ENCODE assay signal across 8 cellular contexts in genomic region chr11:108122166-108122628, GRCh38. TPM values are rescaled to one million over a fixed set of nuclear protein-coding genes. Genes with fewer than 3 reads are reported as not detected.
A peak's percentile ranks its signal among the peaks of the same experiment; 100 is the strongest.
DNase-seq lines count a peak whose midpoint lies in the region; ATAC-seq and TF ChIP-seq lines count a peak whose summit lies in the region.

No MANE protein-coding gene starts in this region.

- in situ Hi-C loops in HAP-1 (cut with MboI; ENCODE audit: low sequenced_read_pairs): loop anchor here (10.0 kb wide), 1 partner anchor 533 kb away; no protein-coding TSS in a partner anchor

- H3K4me3 ChIP-seq in AG10803 (ENCODE audit: low read length): peak overlapping the region; percentile 67
- peak overlapping the region; percentile 68 for H3K4me3 ChIP-seq in HAP-1
- H3K4me3 ChIP-seq in left ventricle myocardium inferior: peak overlapping the region; percentile 84
- H3K4me3 ChIP-seq in sigmoid colon: peak overlapping the region; percentile 59 to 84 (median 72)

- peak overlapping the region; percentile 85 for H3K4me3 Mint-ChIP-seq in activated CD8-positive, alpha-beta T cell treated with anti-CD3 and anti-CD28 coated beads, Interleukin-2, amount 10 ng/mL, durations not matched to agents 7 days and 5 days

- peak; percentile 25 for DNase-seq in AG10803 (ENCODE audit: low read depth)
- DNase-seq in HAP-1 (ENCODE audit: low spot score in 2 of 2): peak in 1 of 2 experiments; percentile 30
- DNase-seq in activated CD8-positive, alpha-beta T cell treated with anti-CD3 and anti-CD28 coated beads, Interleukin-2, amount 10 ng/mL, durations not matched to agents 7 days and 5 days: no peak
- no peak for DNase-seq in left ventricle myocardium inferior
- no peak for DNase-seq in sigmoid colon
- DNase-seq in stimulated activated CD4-positive, alpha-beta T cell treated with anti-CD3 and anti-CD28 coated beads, Interleukin-4, amount 100 ng/mL, for 4 hours: no peak
- no peak for DNase-seq in NCI-H2196 treated with DMSO at 0.1 percent for 48 hours (lab: John Stamatoyannopoulos, UW; ENCODE audit: unreplicated experiment)
- DNase-seq in stimulated activated CD4-positive, alpha-beta T cell treated with anti-CD3 and anti-CD28 coated beads, Interleukin-4, amount 100 ng/mL, for 24 hours: no peak

- 13 to 49% methylated on average over 9 of the region's 9 CpGs for WGBS in sigmoid colon, 2 donors

- H3K27me3 ChIP-seq in HAP-1 (ENCODE audit: low read depth) (no peaks in the 10 kb centered on the region), left ventricle myocardium inferior (ENCODE audit: low read depth) (no peaks in the 10 kb centered on the region), sigmoid colon (no peaks in the 10 kb centered on the region)

- intact Hi-C loops in left ventricle myocardium inferior (cut with micrococcal nuclease): loop anchor here (5.0 kb wide), 1 partner anchor 100 kb away; the partner anchor contains the start of genes ATM and NPAT
- intact Hi-C loops in sigmoid colon (cut with DNase I): loop anchor here (10.0 kb wide), 1 partner anchor 543 kb away; the partner anchor contains the start of gene DDX10

- peaks cover 48% of the 10 kb centered on the region for H3K4me1 Mint-ChIP-seq in activated CD8-positive, alpha-beta T cell treated with anti-CD3 and anti-CD28 coated beads, Interleukin-2, amount 10 ng/mL, durations not matched to agents 7 days and 5 days (ENCODE audit: low read depth)

- H3K36me3 Mint-ChIP-seq in activated CD8-positive, alpha-beta T cell treated with anti-CD3 and anti-CD28 coated beads, Interleukin-2, amount 10 ng/mL, durations not matched to agents 7 days and 5 days (ENCODE audit: low read depth): peaks cover 20% of the 10 kb centered on the region

- no peaks in the 10 kb centered on the region for H3K9me3 Mint-ChIP-seq in activated CD8-positive, alpha-beta T cell treated with anti-CD3 and anti-CD28 coated beads, Interleukin-2, amount 10 ng/mL, durations not matched to agents 7 days and 5 days (ENCODE audit: insufficient read depth)

- POLR2A ChIA-PET in activated CD8-positive, alpha-beta T cell treated with anti-CD3 and anti-CD28 coated beads, Interleukin-2, amount 10 ng/mL, durations not matched to agents 7 days and 5 days (lab: Charles Lee): interaction anchor here (1.0 to 1.7 kb wide), 3 partner anchors 8 to 99 kb away, joined by 3 to 8 read pairs (median 3); no protein-coding TSS in a partner anchor

- CTCF ChIA-PET in activated CD8-positive, alpha-beta T cell treated with anti-CD3 and anti-CD28 coated beads, Interleukin-2, amount 10 ng/mL, durations not matched to agents 7 days and 5 days (lab: Charles Lee): no interaction called here

- no peak for TF ChIP-seq EP300 in sigmoid colon (IDR thresholded peaks at IDR 0.05)

- H3K4me1 ChIP-seq in HAP-1 (peaks cover 10% of the 10 kb centered on the region), left ventricle myocardium inferior (peaks cover 67% of the 10 kb centered on the region), sigmoid colon (peaks cover 0 to 39% (median 34%) of the 10 kb centered on the region in 4 donors)

- H3K9me3 ChIP-seq in HAP-1 (no peaks in the 10 kb centered on the region), left ventricle myocardium inferior (replicated peaks) (no peaks in the 10 kb centered on the region), sigmoid colon (no peaks in the 10 kb centered on the region)

- no peaks in the 10 kb centered on the region for H3K27me3 Mint-ChIP-seq in activated CD8-positive, alpha-beta T cell treated with anti-CD3 and anti-CD28 coated beads, Interleukin-2, amount 10 ng/mL, durations not matched to agents 7 days and 5 days (ENCODE audit: low read depth)

- no peak for TF ChIP-seq POLR2A in sigmoid colon (IDR thresholded peaks at IDR 0.05)

- no peak for ATAC-seq in activated CD8-positive, alpha-beta T cell treated with anti-CD3 and anti-CD28 coated beads, Interleukin-2, amount 10 ng/mL, durations not matched to agents 7 days and 5 days

- H3K27ac ChIP-seq in left ventricle myocardium inferior (replicated peaks) (peak overlapping the region; percentile 98), sigmoid colon (peak overlapping the region; percentile 87 to 96 (median 92))

- peak overlapping the region; percentile 78 for H3K27ac Mint-ChIP-seq in activated CD8-positive, alpha-beta T cell treated with anti-CD3 and anti-CD28 coated beads, Interleukin-2, amount 10 ng/mL, durations not matched to agents 7 days and 5 days

- TF ChIP-seq CTCF in AG10803 (conservative IDR thresholded peaks at IDR 0.05; ENCODE audit: low read length): no peak
- TF ChIP-seq CTCF in left ventricle myocardium inferior (IDR thresholded peaks at IDR 0.05; ENCODE audit: borderline replicate concordance): no peak
- no peak for TF ChIP-seq CTCF in sigmoid colon (IDR thresholded peaks at IDR 0.05)

- H3K36me3 ChIP-seq in HAP-1 (replicated peaks) (peaks cover 4% of the 10 kb centered on the region; the same call in 1 of the 2 replicates), left ventricle myocardium inferior (peaks cover 7% of the 10 kb centered on the region), sigmoid colon (no peaks in the 10 kb centered on the region)

RNA-seq across cellular contexts. Expression of gene ACAT1, which starts 0.8 kb away (rescaled TPM):
- total RNA-seq in activated CD8-positive, alpha-beta T cell treated with anti-CD3 and anti-CD28 coated beads, Interleukin-2, amount 10 ng/mL, durations not matched to agents 7 days and 5 days: 10 to 100 TPM; 55.8 to 63.9 TPM
- total RNA-seq in left ventricle myocardium inferior: 404 TPM
- 100 to 1,000 TPM; 142 to 225 (median 163) TPM for total RNA-seq in sigmoid colon
- polyA plus RNA-seq in sigmoid colon: 100 to 1,000 TPM in 2 of 3 donors, 10 to 100 TPM in 1; 61.1 to 187 (median 121) TPM
